Comparison of ENCODE assay signal across 22 cellular contexts in genomic region chr11:64539239-64539638, GRCh38. TPM values are rescaled to one million over a fixed set of nuclear protein-coding genes. Genes with fewer than 3 reads are reported as not detected.
DNase-seq lines count a peak whose midpoint lies in the region; ATAC-seq and TF ChIP-seq lines count a peak whose summit lies in the region.
"Had no signal": no experiment of that assay in that cellular context is flagged by ENCODE, and none has a peak within 500 bp of the region (broad histone marks: within the 10 kb centered on the region; RNA-seq: fewer than 3 reads in every experiment).

No MANE protein-coding gene starts in this region.

- H3K27me3 ChIP-seq in breast epithelium = peaks cover 0 to 11% of the 10 kb centered on the region in 2 donors
- H3K27me3 ChIP-seq in mammary epithelial cell (ENCODE audit: insufficient read depth, low read length) = no peaks in the 10 kb centered on the region
- H3K27me3 ChIP-seq in neuronal stem cell (ENCODE audit: control insufficient read depth in 3 of 3, insufficient read depth in 3 of 3, low read depth in 1 of 3, low read length in 3 of 3) = peaks cover 0 to 7% (median 0%) of the 10 kb centered on the region in 3 experiments

- peak overlapping the region; percentile 42 for H3K14ac ChIP-seq in neuronal stem cell (ENCODE audit: low read length)

- H3K4me3 ChIP-seq in breast epithelium (no peak overlapping the region), mammary epithelial cell (replicated peaks in 1 of 3; ENCODE audit: insufficient read depth in 1 of 3, low read depth in 2 of 3, low read length in 3 of 3) (no peak overlapping the region), neuronal stem cell (ENCODE audit: low read length in 2 of 2) (no peak overlapping the region)

- H3K9ac ChIP-seq in mammary epithelial cell (ENCODE audit: insufficient read depth, low read length) = no peak overlapping the region
- H3K9ac ChIP-seq in neuronal stem cell (ENCODE audit: low read depth, low read length, poor library complexity) = no peak overlapping the region
- H3K9ac ChIP-seq: KMS-11 had no signal

- peaks cover 5% of the 10 kb centered on the region; the same call in 1 of the 2 replicates for H3K36me3 Mint-ChIP-seq in WTC11
- no peaks in the 10 kb centered on the region for H3K36me3 Mint-ChIP-seq in T-cell

- in situ Hi-C loops in mammary epithelial cell (cut with MboI; ENCODE audit: low sequenced_read_pairs in 2 of 2) = no loop called here

- no peak for DNase-seq in breast epithelium (ENCODE audit: low spot score in 2 of 2)
- no peak for DNase-seq in mammary epithelial cell
- no peak for DNase-seq in WTC11 (ENCODE audit: low spot score)
- no peak for DNase-seq in neuronal stem cell (ENCODE audit: low spot score)
- DNase-seq in T-cell = no peak
- DNase-seq in NCI-H2029 (lab: John Stamatoyannopoulos, UW) = no peak
- DNase-seq: 8988T; Calu3; CD4-positive, alpha-beta T cell; NCI-H1048; NCI-H1436; NCI-H1930; OCI-M1; SHP77 treated with DMSO at 0.1 percent for 48 hours had no signal

- WGBS in mammary epithelial cell (ENCODE audit: low coverage, missing lambda C conversion rate) = 43% methylated on average over 4 of the region's 4 CpGs
- no CpG with 5 or more reads among the region's 4 CpGs for WGBS in neuronal stem cell (ENCODE audit: extremely low coverage in 2 of 2, insufficient read length in 2 of 2, insufficient replicate concordance in 1 of 2), 2 donors

- no peaks in the 10 kb centered on the region for H3K79me2 ChIP-seq in mammary epithelial cell (ENCODE audit: insufficient read depth, low read length)

- ATAC-seq in WTC11 = peak; percentile 32
- ATAC-seq in T-cell (replicated peaks in 1 of 4) = no peak
- ATAC-seq in GM18517 (IDR thresholded peaks at IDR 0.05; ENCODE audit: unreplicated experiment) = no peak
- no peak for ATAC-seq in GM19452 (IDR thresholded peaks at IDR 0.05; ENCODE audit: unreplicated experiment)
- ATAC-seq: SK-N-SH treated with all-trans-retinoic acid at 6 μM for 48 hours had no signal

- no peak for TF ChIP-seq CTCF in breast epithelium (IDR thresholded peaks at IDR 0.05)
- TF ChIP-seq CTCF in mammary epithelial cell (conservative IDR thresholded peaks at IDR 0.05 in 1 of 2, IDR thresholded peaks at IDR 0.05 in 1 of 2; ENCODE audit: extremely low read depth in 1 of 2, insufficient read depth in 1 of 2, low read depth in 1 of 2, low read length in 2 of 2) = no peak
- TF ChIP-seq CTCF in WTC11 (IDR thresholded peaks at IDR 0.05) = no peak

- H3K79me1 ChIP-seq in neuronal stem cell (ENCODE audit: low read depth, low read length) = no peaks in the 10 kb centered on the region

- peak overlapping the region; percentile 76 for H2BK15ac ChIP-seq in neuronal stem cell (ENCODE audit: low read length)

- POLR2A ChIA-PET in WTC11 (lab: Charles Lee) = no interaction called here
- POLR2A ChIA-PET in T-cell (lab: Charles Lee) = no interaction called here

- H3K27ac Mint-ChIP-seq in WTC11 = no peak overlapping the region
- H3K27ac Mint-ChIP-seq in T-cell = no peak overlapping the region
- H3K27ac Mint-ChIP-seq: CD4-positive, alpha-beta T cell had no signal

- peak overlapping the region; percentile 93 for H2AK5ac ChIP-seq in neuronal stem cell (ENCODE audit: low read depth, low read length)

- no TSS peak for BruUV-seq in mammary epithelial cell (replicated peaks; lab: Mats Ljungman, UMichigan)

- peak overlapping the region; percentile 21 for H3K18ac ChIP-seq in neuronal stem cell (ENCODE audit: low read length)

- H3K4me2 ChIP-seq in mammary epithelial cell (ENCODE audit: insufficient read depth, low read depth, low read length) = no peak overlapping the region
- no peak overlapping the region for H3K4me2 ChIP-seq in neuronal stem cell (ENCODE audit: insufficient read depth, low read length, poor library complexity, severe bottlenecking)
- H3K4me2 ChIP-seq: KMS-11 had no signal

- intact Hi-C loops in breast epithelium (cut with DNase I; ENCODE audit: low total_unique reads) (no loop called here), mammary epithelial cell (cut with micrococcal nuclease) (no loop called here)

- no peak overlapping the region for H2BK12ac ChIP-seq in neuronal stem cell (ENCODE audit: low read length)

- H3K23ac ChIP-seq in neuronal stem cell (ENCODE audit: low read depth, low read length, poor library complexity) = no peak overlapping the region

- CTCF ChIA-PET in mammary epithelial cell (lab: Charles Lee; ENCODE audit: low non-redundant PET) = no interaction called here
- CTCF ChIA-PET in WTC11 (lab: Charles Lee) = interaction anchor here (1.1 kb wide), 1 partner anchor 23 kb away, joined by 4 read pairs; no protein-coding TSS in a partner anchor
- CTCF ChIA-PET in T-cell (lab: Charles Lee) = no interaction called here

- H4K20me1 ChIP-seq in mammary epithelial cell (ENCODE audit: insufficient read depth, low read length) = no peaks in the 10 kb centered on the region

- H4K91ac ChIP-seq in neuronal stem cell (ENCODE audit: low read depth, low read length, poor library complexity) = no peak overlapping the region

- H3K9me3 Mint-ChIP-seq in WTC11 (peaks cover 10% of the 10 kb centered on the region), T-cell (no peaks in the 10 kb centered on the region)
- H3K9me3 Mint-ChIP-seq: CD4-positive, alpha-beta T cell had no signal

- no peak overlapping the region for H2BK5ac ChIP-seq in neuronal stem cell (ENCODE audit: low read length)

- H3K27me3 Mint-ChIP-seq in WTC11 (ENCODE audit: low read depth) (peaks cover 15% of the 10 kb centered on the region), T-cell (peaks cover 11 to 38% of the 10 kb centered on the region in 2 donors)

- H3K27ac ChIP-seq in breast epithelium = peak overlapping the region; percentile 55 to 78
- H3K27ac ChIP-seq in mammary epithelial cell (ENCODE audit: insufficient read depth, low read depth, low read length) = no peak overlapping the region
- no peak overlapping the region for H3K27ac ChIP-seq in neuronal stem cell (replicated peaks; ENCODE audit: low read length)
- H3K27ac ChIP-seq: KMS-11 had no signal

- H3K9me3 ChIP-seq in breast epithelium (peaks cover 0 to 4% of the 10 kb centered on the region in 2 donors), mammary epithelial cell (replicated peaks; ENCODE audit: insufficient read depth, low read length) (no peaks in the 10 kb centered on the region), neuronal stem cell (replicated peaks in 1 of 2; ENCODE audit: control insufficient read depth in 2 of 2, insufficient read depth in 1 of 2, low read depth in 1 of 2, low read length in 2 of 2) (peaks cover 8% of the 10 kb centered on the region in 2 donors)

- H4K8ac ChIP-seq in neuronal stem cell (ENCODE audit: low read depth, low read length) = no peak overlapping the region

- H3K4me3 Mint-ChIP-seq in WTC11 = no peak overlapping the region
- H3K4me3 Mint-ChIP-seq in T-cell = no peak overlapping the region
- H3K4me3 Mint-ChIP-seq: CD4-positive, alpha-beta T cell had no signal

- no peaks in the 10 kb centered on the region for H3K36me3 ChIP-seq in breast epithelium
- no peaks in the 10 kb centered on the region for H3K36me3 ChIP-seq in mammary epithelial cell (ENCODE audit: insufficient read depth, low read length)
- H3K36me3 ChIP-seq in neuronal stem cell (replicated peaks in 1 of 2; ENCODE audit: control insufficient read depth in 2 of 2, insufficient read depth in 2 of 2, low read length in 2 of 2) = no peaks in the 10 kb centered on the region

- H3K4me1 ChIP-seq in breast epithelium (no peaks in the 10 kb centered on the region), mammary epithelial cell (ENCODE audit: insufficient read depth, low read length) (peaks cover 28% of the 10 kb centered on the region), neuronal stem cell (ENCODE audit: control insufficient read depth in 2 of 2, insufficient read depth in 1 of 2, low read depth in 1 of 2, low read length in 2 of 2) (peaks cover 0 to 7% of the 10 kb centered on the region in 2 donors)

- no peak overlapping the region for H2BK120ac ChIP-seq in neuronal stem cell (ENCODE audit: low read depth, low read length)

- TF ChIP-seq POLR2A in breast epithelium (IDR thresholded peaks at IDR 0.05) = no peak

- H2AFZ ChIP-seq in mammary epithelial cell (ENCODE audit: low read depth, low read length) (no peak overlapping the region), neuronal stem cell (ENCODE audit: low read length) (no peak overlapping the region)

- dilution Hi-C loops in mammary epithelial cell (cut with HindIII; ENCODE audit: low sequenced_read_pairs) = no loop called here

- peaks cover 8% of the 10 kb centered on the region for H3K4me1 Mint-ChIP-seq in WTC11
- H3K4me1 Mint-ChIP-seq in T-cell = no peaks in the 10 kb centered on the region

- no peak overlapping the region for H3K4ac ChIP-seq in neuronal stem cell (ENCODE audit: low read length)

TF ChIP-seq in WTC11, 78 proteins besides CTCF, POLR2A, EP300 and RAD21 (continues in another document):
- TF ChIP-seq HMGA2 (CRISPR knock-in tag; IDR thresholded peaks at IDR 0.05) = no peak

RNA-seq across cellular contexts. Expression of gene SLC22A11, which starts 16.5 kb away (rescaled TPM):
- not detected for total RNA-seq in breast epithelium
- total RNA-seq in mammary epithelial cell = not detected
- polyA plus RNA-seq in mammary epithelial cell = not detected
- not detected for polyA minus RNA-seq in mammary epithelial cell
- 0.07 TPM in 1 of 3 replicates, not detected in the others for total RNA-seq in WTC11 (2021)
- 0.04 TPM for polyA plus RNA-seq in neuronal stem cell (2013, experiment 1 of 2)
- not detected for polyA plus RNA-seq in neuronal stem cell (2013, experiment 2 of 2)
- total RNA-seq in T-cell = not detected
- total RNA-seq: Calu3; CD4-positive, alpha-beta T cell; HT1080; MCF 10A; RPMI7951 had no signal
- polyA plus RNA-seq: AG04450 had no signal

RNA-seq across cellular contexts. Expression of gene SLC22A12, which starts 51.8 kb away (rescaled TPM):
- total RNA-seq in breast epithelium (not detected), mammary epithelial cell (not detected), WTC11 (2021) (not detected in 3 replicates), T-cell (not detected)
- not detected for polyA plus RNA-seq in mammary epithelial cell
- polyA minus RNA-seq in mammary epithelial cell = not detected
- polyA plus RNA-seq in neuronal stem cell (2013, experiment 1 of 2) = not detected
- polyA plus RNA-seq in neuronal stem cell (2013, experiment 2 of 2) = not detected
- total RNA-seq: Calu3; CD4-positive, alpha-beta T cell; HT1080; MCF 10A; RPMI7951 had no signal
- polyA plus RNA-seq: AG04450 had no signal

Comparison
In these comparisons a context has a peak if more than half of its experiments do, and no peak if none do; other contexts are left out.
1. H3K27ac ChIP-seq: peak in breast epithelium (2 of 2); none in mammary epithelial cell (single experiment) and neuronal stem cell (single experiment).